In the genomic region with DNA sequence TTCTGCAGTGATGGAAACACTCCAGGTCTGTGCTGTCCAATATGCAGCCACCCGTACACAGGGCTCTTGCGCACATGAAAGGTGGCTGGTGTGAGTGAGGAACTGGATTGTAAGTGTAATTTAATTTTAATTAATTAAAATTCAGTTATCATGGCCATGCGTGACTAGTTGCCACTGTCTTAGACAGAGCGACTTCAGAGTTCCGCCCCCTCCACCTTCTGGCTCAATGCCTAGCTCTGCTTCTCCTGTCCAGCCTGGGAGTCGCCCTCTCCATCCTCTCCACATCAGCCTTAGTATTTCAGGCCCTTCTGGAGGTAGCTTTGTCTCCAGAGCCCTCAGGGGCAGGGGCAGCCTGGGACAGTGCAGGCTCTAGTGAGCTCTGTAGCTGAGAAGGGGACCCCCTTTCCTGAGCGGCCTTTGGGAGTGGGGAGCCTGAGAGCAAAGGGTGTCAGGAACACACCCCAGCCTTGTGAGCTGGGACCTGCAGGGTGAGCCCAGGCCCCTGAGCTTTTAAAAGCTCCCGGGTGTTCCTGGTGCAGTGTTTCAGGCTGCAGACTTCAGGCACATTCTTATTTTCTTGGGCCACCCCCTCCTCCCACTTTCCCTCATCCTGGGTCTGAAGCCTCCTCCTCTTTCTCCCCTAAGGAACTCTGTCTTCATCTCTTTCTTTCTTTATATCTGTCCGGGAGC, we compare ENCODE assay signal across 19 cellular contexts.
DNase-seq lines count a peak whose midpoint lies in the region; ATAC-seq and TF ChIP-seq lines count a peak whose summit lies in the region.
"Had no signal": no experiment of that assay in that cellular context is flagged by ENCODE, and none has a peak within 500 bp of the region (broad histone marks: within the 10 kb centered on the region; RNA-seq: fewer than 3 reads in every experiment).

No MANE protein-coding gene starts in this region.

- WGBS in hepatocyte (ENCODE audit: low lambda C conversion rate, missing lambda C conversion rate): 90% methylated on average over 9 of the region's 9 CpGs

- no peaks in the 10 kb centered on the region for H3K27me3 ChIP-seq in hepatocyte
- H3K27me3 ChIP-seq: ovary had no signal

- H4K20me1 ChIP-seq in hepatocyte (ENCODE audit: insufficient read depth, poor library complexity, severe bottlenecking): no peaks in the 10 kb centered on the region

- H3K36me3 ChIP-seq in hepatocyte (replicated peaks; ENCODE audit: insufficient read depth, low read depth): no peaks in the 10 kb centered on the region
- H3K36me3 ChIP-seq: lower lobe of right lung, ovary, SJSA1 had no signal

- CTCF ChIA-PET in WTC11 (lab: Charles Lee): interaction anchor here (1.1 to 2.8 kb wide), 3 partner anchors 18 to 179 kb away, joined by 3 to 12 read pairs (median 9); no protein-coding TSS in a partner anchor

- H3K27ac Mint-ChIP-seq in activated T-cell treated with anti-CD3 and anti-CD28 coated beads, Interleukin-2, amount 50 U/mL, for 24 hours: peak overlapping the region; percentile 75
- H3K27ac Mint-ChIP-seq in activated naive CD8-positive, alpha-beta T cell treated with anti-CD3 and anti-CD28 coated beads, Interleukin-2, amount 50 U/mL, for 24 hours: peak overlapping the region; percentile 87
- peak overlapping the region; percentile 77 for H3K27ac Mint-ChIP-seq in stimulated activated memory B cell treated with anti-CD40 and anti-IgM and Interleukin-4, amounts not matched to agents 10 μg/mL and 1 μg/mL and 100 μg/mL, for 72 hours
- H3K27ac Mint-ChIP-seq in WTC11: no peak overlapping the region
- H3K27ac Mint-ChIP-seq: dendritic cell treated with granulocyte-macrophage colony-stimulating factor and Interleukin-4, amounts not matched to agents 40 ng/mL and 50 ng/mL, for 4 days had no signal

- peak; percentile 25 for DNase-seq in activated T-cell treated with anti-CD3 and anti-CD28 coated beads, Interleukin-2, amount 50 U/mL, for 24 hours
- DNase-seq in activated T-cell treated with anti-CD3 and anti-CD28 coated beads for 4 hours: no peak
- DNase-seq in M059J (ENCODE audit: low read depth): peak; percentile 15
- no peak for DNase-seq in activated naive CD8-positive, alpha-beta T cell treated with anti-CD3 and anti-CD28 coated beads, Interleukin-2, amount 50 U/mL, for 24 hours
- DNase-seq in WTC11 (ENCODE audit: low spot score): no peak
- DNase-seq in hepatocyte (ENCODE audit: low spot score): no peak
- DNase-seq in activated gamma-delta T cell (lab: John Stamatoyannopoulos, UW): no peak
- DNase-seq: activated CD4-positive, CD25-positive, alpha-beta regulatory T cell; DMS153; HCEC 1CT; lower lobe of right lung; NCI-H1694; ovary; stimulated activated CD4-positive, alpha-beta T cell treated with anti-CD3 and anti-CD28 coated beads, Interleukin-2, amount 100 ng/mL, for 24 hours had no signal

- no peak overlapping the region for H2AFZ ChIP-seq in hepatocyte

- H3K27me3 Mint-ChIP-seq in activated T-cell treated with anti-CD3 and anti-CD28 coated beads, Interleukin-2, amount 50 U/mL, for 24 hours: no peaks in the 10 kb centered on the region
- no peaks in the 10 kb centered on the region for H3K27me3 Mint-ChIP-seq in activated naive CD8-positive, alpha-beta T cell treated with anti-CD3 and anti-CD28 coated beads, Interleukin-2, amount 50 U/mL, for 24 hours
- no peaks in the 10 kb centered on the region for H3K27me3 Mint-ChIP-seq in stimulated activated memory B cell treated with anti-CD40 and anti-IgM and Interleukin-4, amounts not matched to agents 10 μg/mL and 1 μg/mL and 100 μg/mL, for 72 hours
- no peaks in the 10 kb centered on the region for H3K27me3 Mint-ChIP-seq in WTC11 (ENCODE audit: low read depth)

- TF ChIP-seq CTCF in WTC11 (IDR thresholded peaks at IDR 0.05): no peak
- no peak for TF ChIP-seq CTCF in hepatocyte (IDR thresholded peaks at IDR 0.05; ENCODE audit: poor library complexity)

- no peak overlapping the region for H3K4me3 ChIP-seq in hepatocyte
- H3K4me3 ChIP-seq: lower lobe of right lung, ovary, SJSA1 had no signal

- no peaks in the 10 kb centered on the region for H3K9me3 Mint-ChIP-seq in activated T-cell treated with anti-CD3 and anti-CD28 coated beads, Interleukin-2, amount 50 U/mL, for 24 hours
- no peaks in the 10 kb centered on the region for H3K9me3 Mint-ChIP-seq in activated naive CD8-positive, alpha-beta T cell treated with anti-CD3 and anti-CD28 coated beads, Interleukin-2, amount 50 U/mL, for 24 hours
- H3K9me3 Mint-ChIP-seq in stimulated activated memory B cell treated with anti-CD40 and anti-IgM and Interleukin-4, amounts not matched to agents 10 μg/mL and 1 μg/mL and 100 μg/mL, for 72 hours: no peaks in the 10 kb centered on the region
- H3K9me3 Mint-ChIP-seq in WTC11: no peaks in the 10 kb centered on the region
- H3K9me3 Mint-ChIP-seq: dendritic cell treated with granulocyte-macrophage colony-stimulating factor and Interleukin-4, amounts not matched to agents 40 ng/mL and 50 ng/mL, for 4 days had no signal

- no peaks in the 10 kb centered on the region for H3K36me3 Mint-ChIP-seq in activated T-cell treated with anti-CD3 and anti-CD28 coated beads, Interleukin-2, amount 50 U/mL, for 24 hours (ENCODE audit: low read depth)
- H3K36me3 Mint-ChIP-seq in activated naive CD8-positive, alpha-beta T cell treated with anti-CD3 and anti-CD28 coated beads, Interleukin-2, amount 50 U/mL, for 24 hours (ENCODE audit: low read depth): no peaks in the 10 kb centered on the region
- no peaks in the 10 kb centered on the region for H3K36me3 Mint-ChIP-seq in stimulated activated memory B cell treated with anti-CD40 and anti-IgM and Interleukin-4, amounts not matched to agents 10 μg/mL and 1 μg/mL and 100 μg/mL, for 72 hours
- H3K36me3 Mint-ChIP-seq in WTC11: no peaks in the 10 kb centered on the region

- H3K4me1 ChIP-seq in hepatocyte (ENCODE audit: insufficient read depth): no peaks in the 10 kb centered on the region
- H3K4me1 ChIP-seq: SJSA1 had no signal

- H3K9me3 ChIP-seq in hepatocyte (ENCODE audit: low read depth): no peaks in the 10 kb centered on the region
- H3K9me3 ChIP-seq: lower lobe of right lung, ovary, SJSA1 had no signal

- no peak for ATAC-seq in activated naive CD8-positive, alpha-beta T cell treated with anti-CD3 and anti-CD28 coated beads, Interleukin-2, amount 50 U/mL, for 24 hours
- no peak for ATAC-seq in stimulated activated memory B cell treated with anti-CD40 and anti-IgM and Interleukin-4, amounts not matched to agents 10 μg/mL and 1 μg/mL and 100 μg/mL, for 72 hours
- no peak for ATAC-seq in WTC11
- ATAC-seq: Panc1 had no signal

- no peaks in the 10 kb centered on the region for H3K79me2 ChIP-seq in hepatocyte

- POLR2A ChIA-PET in WTC11 (lab: Charles Lee): no interaction called here

- peaks cover 52% of the 10 kb centered on the region for H3K4me1 Mint-ChIP-seq in activated T-cell treated with anti-CD3 and anti-CD28 coated beads, Interleukin-2, amount 50 U/mL, for 24 hours (ENCODE audit: low read depth)
- peaks cover 56% of the 10 kb centered on the region for H3K4me1 Mint-ChIP-seq in activated naive CD8-positive, alpha-beta T cell treated with anti-CD3 and anti-CD28 coated beads, Interleukin-2, amount 50 U/mL, for 24 hours
- H3K4me1 Mint-ChIP-seq in stimulated activated memory B cell treated with anti-CD40 and anti-IgM and Interleukin-4, amounts not matched to agents 10 μg/mL and 1 μg/mL and 100 μg/mL, for 72 hours: peaks cover 67% of the 10 kb centered on the region
- H3K4me1 Mint-ChIP-seq in WTC11: no peaks in the 10 kb centered on the region

- peak overlapping the region; percentile 2 for H3K4me3 Mint-ChIP-seq in activated T-cell treated with anti-CD3 and anti-CD28 coated beads, Interleukin-2, amount 50 U/mL, for 24 hours
- H3K4me3 Mint-ChIP-seq in activated naive CD8-positive, alpha-beta T cell treated with anti-CD3 and anti-CD28 coated beads, Interleukin-2, amount 50 U/mL, for 24 hours: peak overlapping the region; percentile 56
- H3K4me3 Mint-ChIP-seq in stimulated activated memory B cell treated with anti-CD40 and anti-IgM and Interleukin-4, amounts not matched to agents 10 μg/mL and 1 μg/mL and 100 μg/mL, for 72 hours: peak overlapping the region; percentile 11
- no peak overlapping the region for H3K4me3 Mint-ChIP-seq in WTC11
- H3K4me3 Mint-ChIP-seq: dendritic cell treated with granulocyte-macrophage colony-stimulating factor and Interleukin-4, amounts not matched to agents 40 ng/mL and 50 ng/mL, for 4 days had no signal

- H3K4me2 ChIP-seq in hepatocyte: no peak overlapping the region

- no peak overlapping the region for H3K27ac ChIP-seq in hepatocyte
- H3K27ac ChIP-seq: C4-2B, lower lobe of right lung, ovary, SJSA1 had no signal

- no peaks in the 10 kb centered on the region for H3K9me2 ChIP-seq in hepatocyte (replicated peaks; ENCODE audit: insufficient read depth)

TF ChIP-seq in WTC11, 78 proteins besides CTCF, POLR2A, EP300 and RAD21 (continues in another document):
- TF ChIP-seq USF1 (CRISPR knock-in tag; IDR thresholded peaks at IDR 0.05) (no peak), TEAD4 (CRISPR knock-in tag; IDR thresholded peaks at IDR 0.05) (no peak), NR3C1 (CRISPR knock-in tag; conservative IDR thresholded peaks at IDR 0.05; ENCODE audit: low read depth) (no peak), E2F1 (CRISPR knock-in tag; IDR thresholded peaks at IDR 0.05) (no peak), GRHL2 (CRISPR knock-in tag; IDR thresholded peaks at IDR 0.05; ENCODE audit: insufficient replicate concordance, severe bottlenecking) (no peak), NFATC4 (CRISPR knock-in tag; IDR thresholded peaks at IDR 0.05) (no peak)

Comparison
In these comparisons a context has a peak if more than half of its experiments do, and no peak if none do; other contexts are left out.
1. DNase-seq: peak in activated T-cell treated with anti-CD3 and anti-CD28 coated beads, Interleukin-2, amount 50 U/mL, for 24 hours (single experiment) and M059J (single experiment); none in activated T-cell treated with anti-CD3 and anti-CD28 coated beads for 4 hours (single experiment), activated naive CD8-positive, alpha-beta T cell treated with anti-CD3 and anti-CD28 coated beads, Interleukin-2, amount 50 U/mL, for 24 hours (single experiment), WTC11 (single experiment), hepatocyte (single experiment) and activated gamma-delta T cell (single experiment).